8 cellular contexts compared by ENCODE assay signal in genomic region chr2:11748018-11748860, GRCh38. TPM values are rescaled to one million over a fixed set of nuclear protein-coding genes. Genes with fewer than 3 reads are reported as not detected.
DNase-seq lines count a peak whose midpoint lies in the region; ATAC-seq and TF ChIP-seq lines count a peak whose summit lies in the region.
"Had no signal": no experiment of that assay in that cellular context is flagged by ENCODE, and none has a peak within 500 bp of the region (broad histone marks: within the 10 kb centered on the region; RNA-seq: fewer than 3 reads in every experiment).

No MANE protein-coding gene starts in this region.

- peaks cover 20% of the 10 kb centered on the region for H3F3A ChIP-seq in smooth muscle cell (ENCODE audit: low read depth)

- in situ Hi-C loops in HAP-1 (cut with MboI; ENCODE audit: low sequenced_read_pairs), result no loop called here

- H3K27me3 ChIP-seq in HAP-1 (ENCODE audit: low read depth) (no peaks in the 10 kb centered on the region), smooth muscle cell (ENCODE audit: low read depth) (no peaks in the 10 kb centered on the region)

- peaks cover 58% of the 10 kb centered on the region for H4K20me1 ChIP-seq in smooth muscle cell (ENCODE audit: low read depth)

- 77% methylated on average over 19 of the region's 19 CpGs for WGBS in smooth muscle cell (ENCODE audit: low lambda C conversion rate)

- no peak overlapping the region for H3K9ac ChIP-seq in smooth muscle cell (ENCODE audit: low read depth)

- DNase-seq in HAP-1 (ENCODE audit: low spot score in 2 of 2) (no peak), fibroblast of villous mesenchyme (ENCODE audit: low read depth) (no peak), smooth muscle cell (lab: John Stamatoyannopoulos, UW; ENCODE audit: unreplicated experiment) (no peak), amniotic stem cell (lab: John Stamatoyannopoulos, UW) (no peak), AG20443 (ENCODE audit: low spot score) (no peak)
- DNase-seq: HCEC 1CT had no signal

- peak overlapping the region; percentile 90 for H3K4me2 ChIP-seq in smooth muscle cell

- H3K27ac ChIP-seq in VCaP (peak overlapping the region; percentile 89; the same call in 1 of the 2 replicates), smooth muscle cell (ENCODE audit: low read depth) (no peak overlapping the region)

- no peaks in the 10 kb centered on the region for H3K9me3 ChIP-seq in HAP-1
- H3K9me3 ChIP-seq in smooth muscle cell (replicated peaks; ENCODE audit: low read depth), result no peaks in the 10 kb centered on the region

- peaks cover 21% of the 10 kb centered on the region for H3K4me1 ChIP-seq in HAP-1
- peaks cover 26% of the 10 kb centered on the region for H3K4me1 ChIP-seq in smooth muscle cell (ENCODE audit: low read depth)

- no peak for TF ChIP-seq CTCF in VCaP (conservative IDR thresholded peaks at IDR 0.05)
- TF ChIP-seq CTCF in fibroblast of villous mesenchyme (IDR thresholded peaks at IDR 0.05; ENCODE audit: insufficient read depth, low read depth, low read length), result no peak
- TF ChIP-seq CTCF in smooth muscle cell (IDR thresholded peaks at IDR 0.05; ENCODE audit: borderline replicate concordance, insufficient read depth, poor library complexity, severe bottlenecking), result no peak

- peak overlapping the region; percentile 66 for H3K4me3 ChIP-seq in HAP-1
- peak overlapping the region; percentile 82 for H3K4me3 ChIP-seq in fibroblast of villous mesenchyme (ENCODE audit: low read depth, low read length)
- peak overlapping the region; percentile 67 for H3K4me3 ChIP-seq in smooth muscle cell

- no peaks in the 10 kb centered on the region for H3K36me3 ChIP-seq in HAP-1 (replicated peaks)
- no peaks in the 10 kb centered on the region for H3K36me3 ChIP-seq in smooth muscle cell (ENCODE audit: low read depth)

- peaks cover 57% of the 10 kb centered on the region for H3K79me2 ChIP-seq in smooth muscle cell (ENCODE audit: low read depth)

- no peak for ATAC-seq in HG02623 (IDR thresholded peaks at IDR 0.05; ENCODE audit: unreplicated experiment)

- H2AFZ ChIP-seq in smooth muscle cell (ENCODE audit: low read depth), result no peak overlapping the region

RNA-seq across cellular contexts. Expression of gene LPIN1, which starts 1.8 kb away (rescaled TPM):
- 62.2 and 69.6 TPM in 2 replicates for total RNA-seq in fibroblast of villous mesenchyme
- 13.8 and 23.4 TPM in 2 replicates for total RNA-seq in smooth muscle cell
- polyA plus RNA-seq in smooth muscle cell, result 11.7 and 17.9 TPM in 2 replicates
